ENCODE assay signal across 8 cellular contexts in the genomic region with DNA sequence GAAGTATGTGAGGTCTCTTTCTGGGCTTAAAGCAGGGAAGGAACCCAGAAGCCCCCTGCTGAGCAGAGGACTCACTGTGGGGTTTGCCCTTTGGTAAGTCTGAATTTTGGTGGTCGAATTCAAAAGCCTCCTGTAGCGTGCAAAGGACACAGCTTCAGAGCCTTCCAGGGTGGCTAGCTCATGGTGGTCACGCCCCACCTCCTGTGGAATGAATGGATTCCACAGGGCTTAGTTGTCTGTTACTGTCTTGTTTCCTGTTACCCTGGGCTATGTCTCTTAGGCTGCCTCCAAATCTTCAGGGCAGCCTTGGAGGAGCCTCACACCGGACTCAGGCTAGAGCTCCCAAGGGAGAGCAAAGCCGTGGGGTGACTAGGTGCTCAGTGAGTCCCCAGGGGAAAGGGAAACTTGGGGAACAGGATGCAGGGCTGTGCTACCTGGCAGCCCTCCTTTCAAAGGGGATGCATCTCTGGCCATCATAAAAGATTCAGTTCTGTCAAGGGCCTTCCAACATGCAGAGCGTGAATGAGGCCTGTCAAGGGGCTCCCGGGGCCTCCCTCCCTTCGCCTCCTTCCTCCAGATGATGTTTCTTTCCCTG.
DNase-seq lines count a peak whose midpoint lies in the region; ATAC-seq and TF ChIP-seq lines count a peak whose summit lies in the region.

No MANE protein-coding gene starts in this region.

- peak; percentile 72 for DNase-seq in amniotic stem cell (lab: John Stamatoyannopoulos, UW)
- no peak for DNase-seq in psoas muscle
- no peak for DNase-seq in CD1c-positive myeloid dendritic cell (ENCODE audit: extremely low spot score)
- DNase-seq in DMS153 treated with DMSO at 0.1 percent for 48 hours (lab: John Stamatoyannopoulos, UW; ENCODE audit: unreplicated experiment): no peak

- TF ChIP-seq POLR2A in GM18505 (IDR thresholded peaks at IDR 0.05; ENCODE audit: borderline replicate concordance, extremely low read depth, insufficient read depth, insufficient read length): no peak

- no peaks in the 10 kb centered on the region for H3K36me3 ChIP-seq in psoas muscle (ENCODE audit: insufficient read depth in 1 of 2, low read depth in 1 of 2)

- no peak overlapping the region for H3K27ac ChIP-seq in psoas muscle

- peaks cover 4% of the 10 kb centered on the region for H3K4me1 ChIP-seq in psoas muscle

- ATAC-seq in GM19328 (IDR thresholded peaks at IDR 0.05; ENCODE audit: unreplicated experiment) (peak; percentile 11), HG03097 (IDR thresholded peaks at IDR 0.05; ENCODE audit: low FRiP score, unreplicated experiment) (peak; percentile 16), psoas muscle (no peak), HG03135 (IDR thresholded peaks at IDR 0.05; ENCODE audit: unreplicated experiment) (no peak), GM18505 (IDR thresholded peaks at IDR 0.05; ENCODE audit: unreplicated experiment) (no peak)

- peak overlapping the region; percentile 57 for H3K4me3 ChIP-seq in psoas muscle

- intact Hi-C loops in psoas muscle (cut with DNase I): loop anchor here (5.0 kb wide), 1 partner anchor 1837 kb away; no protein-coding TSS in a partner anchor

- H3K27me3 ChIP-seq in psoas muscle (ENCODE audit: insufficient read depth in 3 of 3, low read length in 2 of 3): peaks cover 0 to 24% (median 0%) of the 10 kb centered on the region in 3 donors

- 13 to 17% (median 15%) methylated on average over 8 of the region's 8 CpGs for WGBS in psoas muscle, 3 donors

- H3K9me3 ChIP-seq in psoas muscle: no peaks in the 10 kb centered on the region

- no peak for TF ChIP-seq CTCF in psoas muscle (IDR thresholded peaks at IDR 0.05)

Comparison
In these comparisons a context has a peak if more than half of its experiments do, and no peak if none do; other contexts are left out.
1. ATAC-seq: peak in GM19328 (single experiment) and HG03097 (single experiment); none in psoas muscle (0 of 4), HG03135 (single experiment) and GM18505 (single experiment).